ENCODE assay signal across 18 cellular contexts in genomic region chr6:95767897-95768463, GRCh38.
DNase-seq lines count a peak whose midpoint lies in the region; ATAC-seq, FAIRE-seq and TF ChIP-seq lines count a peak whose summit lies in the region.
"Had no signal": no experiment of that assay in that cellular context is flagged by ENCODE, and none has a peak within 500 bp of the region (broad histone marks: within the 10 kb centered on the region; RNA-seq: fewer than 3 reads in every experiment).

No MANE protein-coding gene starts in this region.

- no peaks in the 10 kb centered on the region for H3K9me3 ChIP-seq in Caco-2
- H3K9me3 ChIP-seq: BLaER1 treated with 17β-estradiol and CSF1 and Interleukin-3, amounts not matched to agents 10 nM and 100 nM had no signal

- H3K9me3 Mint-ChIP-seq in Caco-2 (ENCODE audit: unreplicated experiment), result peaks cover 10% of the 10 kb centered on the region
- H3K9me3 Mint-ChIP-seq: CD8-positive, alpha-beta T cell; IgD-negative memory B cell had no signal

- POLR2A ChIA-PET in Caco-2 (lab: Charles Lee), result no interaction called here

- TF ChIP-seq CTCF in Caco-2 (IDR thresholded peaks at IDR 0.05; ENCODE audit: insufficient read depth in 1 of 2, low read depth in 1 of 2, low read length in 1 of 2, severe bottlenecking in 1 of 2, unreplicated experiment in 1 of 2) (no peak), D721Med (IDR thresholded peaks at IDR 0.05; ENCODE audit: insufficient read depth, missing control alignments) (no peak), VCaP (conservative IDR thresholded peaks at IDR 0.05) (no peak)

- BruUV-seq in Caco-2 (replicated peaks; lab: Mats Ljungman, UMichigan), result no TSS peak

- no peaks in the 10 kb centered on the region for H3K36me3 Mint-ChIP-seq in Caco-2 (ENCODE audit: insufficient read depth, unreplicated experiment)
- H3K36me3 Mint-ChIP-seq: CD8-positive, alpha-beta T cell; IgD-negative memory B cell had no signal

- peak overlapping the region; percentile 58 for H3K27ac ChIP-seq in VCaP
- H3K27ac ChIP-seq: BLaER1 treated with 17β-estradiol and CSF1 and Interleukin-3, amounts not matched to agents 10 nM and 100 nM had no signal

- peak overlapping the region; percentile 13 for H3K27ac Mint-ChIP-seq in Caco-2 (ENCODE audit: unreplicated experiment)
- H3K27ac Mint-ChIP-seq: B cell; CD8-positive, alpha-beta T cell; HFFc6; IgD-negative memory B cell had no signal

- CTCF ChIA-PET in Caco-2 (lab: Charles Lee), result no interaction called here

- intact Hi-C loops in Caco-2 (cut with micrococcal nuclease; ENCODE audit: unreplicated experiment), result loop anchor here (1.0 kb wide), 1 partner anchor 98 kb away; no protein-coding TSS in a partner anchor

- ATAC-seq in GM21360 (IDR thresholded peaks at IDR 0.05; ENCODE audit: unreplicated experiment) (no peak), HG02840 (IDR thresholded peaks at IDR 0.05; ENCODE audit: low FRiP score, unreplicated experiment) (no peak)
- ATAC-seq: CD8-positive, alpha-beta T cell had no signal

- peak; percentile 51 for FAIRE-seq in D721Med (lab: Jason Lieb, UNC)
- FAIRE-seq: G401.6, GM12891, GM19239 had no signal

- no peak overlapping the region for H3K4me3 Mint-ChIP-seq in Caco-2 (ENCODE audit: unreplicated experiment)
- H3K4me3 Mint-ChIP-seq: B cell; CD8-positive, alpha-beta T cell; HFFc6; IgD-negative memory B cell had no signal

- no peaks in the 10 kb centered on the region for H3K36me3 ChIP-seq in Caco-2 (ENCODE audit: control insufficient read depth, insufficient read depth, low read length)
- H3K36me3 ChIP-seq: BLaER1 treated with 17β-estradiol and CSF1 and Interleukin-3, amounts not matched to agents 10 nM and 100 nM had no signal

- DNase-seq in Caco-2 (no peak), D721Med (ENCODE audit: insufficient read length, low spot score) (no peak), left kidney (ENCODE audit: low read depth, low spot score) (peak; percentile 2), NCI-H146 treated with DMSO at 0.1 percent for 48 hours (lab: John Stamatoyannopoulos, UW; ENCODE audit: unreplicated experiment) (no peak), superior temporal gyrus (ENCODE audit: extremely low spot score) (no peak)
- DNase-seq: CD8-positive, alpha-beta T cell; GOT3; HFFc6; KBM-7 had no signal

- peaks cover 10% of the 10 kb centered on the region; the same call in 1 of the 2 replicates for H3K4me1 ChIP-seq in Caco-2

- no peaks in the 10 kb centered on the region for H3K27me3 Mint-ChIP-seq in Caco-2 (ENCODE audit: insufficient read depth, unreplicated experiment)
- H3K27me3 Mint-ChIP-seq: B cell, IgD-negative memory B cell had no signal

- no peaks in the 10 kb centered on the region for H3K27me3 ChIP-seq in Caco-2 (replicated peaks; ENCODE audit: control insufficient read depth, insufficient read depth, low read length)
- H3K27me3 ChIP-seq: BLaER1 treated with 17β-estradiol and CSF1 and Interleukin-3, amounts not matched to agents 10 nM and 100 nM had no signal

- H3K4me1 Mint-ChIP-seq in Caco-2 (ENCODE audit: low read depth, unreplicated experiment), result peaks cover 26% of the 10 kb centered on the region
- H3K4me1 Mint-ChIP-seq: B cell, IgD-negative memory B cell had no signal

- no peak overlapping the region for H3K4me3 ChIP-seq in Caco-2 (ENCODE audit: low read depth, low read length)
- H3K4me3 ChIP-seq: BLaER1 treated with 17β-estradiol and CSF1 and Interleukin-3, amounts not matched to agents 10 nM and 100 nM had no signal
